8 cellular contexts compared by ENCODE assay signal in genomic region chr15:70141376-70142071, GRCh38. TPM values are rescaled to one million over a fixed set of nuclear protein-coding genes. Genes with fewer than 3 reads are reported as not detected.
DNase-seq lines count a peak whose midpoint lies in the region; ATAC-seq and TF ChIP-seq lines count a peak whose summit lies in the region.
"Had no signal": no experiment of that assay in that cellular context is flagged by ENCODE, and none has a peak within 500 bp of the region (broad histone marks: within the 10 kb centered on the region; RNA-seq: fewer than 3 reads in every experiment).

No MANE protein-coding gene starts in this region.

- H3K27me3 ChIP-seq in Caco-2 (replicated peaks; ENCODE audit: control insufficient read depth, insufficient read depth, low read length): no peaks in the 10 kb centered on the region
- H3K27me3 ChIP-seq: gastrocnemius medialis had no signal

- CTCF ChIA-PET in Caco-2 (lab: Charles Lee): interaction anchor here (0.5 to 3.1 kb wide), 5 partner anchors 13 to 41 kb away, joined by 3 to 15 read pairs (median 7); no protein-coding TSS in a partner anchor

- no TSS peak for BruUV-seq in Caco-2 (replicated peaks; lab: Mats Ljungman, UMichigan)

- H3K4me3 Mint-ChIP-seq in Caco-2 (ENCODE audit: unreplicated experiment): peak overlapping the region; percentile 63
- H3K4me3 Mint-ChIP-seq in dendritic cell treated with granulocyte-macrophage colony-stimulating factor and Interleukin-4, amounts not matched to agents 40 ng/mL and 50 ng/mL, for 4 days: peak overlapping the region; percentile 48

- H3K9me3 Mint-ChIP-seq in Caco-2 (ENCODE audit: unreplicated experiment): no peaks in the 10 kb centered on the region
- peaks cover 7% of the 10 kb centered on the region for H3K9me3 Mint-ChIP-seq in dendritic cell treated with granulocyte-macrophage colony-stimulating factor and Interleukin-4, amounts not matched to agents 40 ng/mL and 50 ng/mL, for 4 days

- ATAC-seq in sciatic nerve (peak; percentile 46), GM19467 (IDR thresholded peaks at IDR 0.05; ENCODE audit: unreplicated experiment) (no peak), GM18907 (IDR thresholded peaks at IDR 0.05; ENCODE audit: unreplicated experiment) (no peak)

- TF ChIP-seq CTCF in Caco-2 (IDR thresholded peaks at IDR 0.05; ENCODE audit: insufficient read depth in 1 of 2, low read depth in 1 of 2, low read length in 1 of 2, severe bottlenecking in 1 of 2, unreplicated experiment in 1 of 2): no peak

- no peaks in the 10 kb centered on the region for H3K36me3 ChIP-seq in Caco-2 (ENCODE audit: control insufficient read depth, insufficient read depth, low read length)
- H3K36me3 ChIP-seq: gastrocnemius medialis had no signal

- POLR2A ChIA-PET in Caco-2 (lab: Charles Lee): interaction anchor here (2.1 to 2.2 kb wide), 2 partner anchors 42 to 44 kb away, joined by 11 to 32 read pairs; partner anchors contain the start of gene TLE3

- no peak for DNase-seq in Caco-2
- peak; percentile 15 for DNase-seq in MV-4-11 (lab: John Stamatoyannopoulos, UW)
- peak; percentile 50 for DNase-seq in sciatic nerve (ENCODE audit: low spot score)
- no peak for DNase-seq in NCI-H1048 (lab: John Stamatoyannopoulos, UW)
- DNase-seq: gastrocnemius medialis had no signal

- H3K27me3 Mint-ChIP-seq in Caco-2 (ENCODE audit: insufficient read depth, unreplicated experiment): no peaks in the 10 kb centered on the region
- H3K27me3 Mint-ChIP-seq in dendritic cell treated with granulocyte-macrophage colony-stimulating factor and Interleukin-4, amounts not matched to agents 40 ng/mL and 50 ng/mL, for 4 days: peaks cover 54% of the 10 kb centered on the region

- peaks cover 45% of the 10 kb centered on the region for H3K4me1 Mint-ChIP-seq in Caco-2 (ENCODE audit: low read depth, unreplicated experiment)
- peaks cover 60% of the 10 kb centered on the region for H3K4me1 Mint-ChIP-seq in dendritic cell treated with granulocyte-macrophage colony-stimulating factor and Interleukin-4, amounts not matched to agents 40 ng/mL and 50 ng/mL, for 4 days (ENCODE audit: low read depth)

- peaks cover 45% of the 10 kb centered on the region for H3K4me1 ChIP-seq in Caco-2

- H3K27ac Mint-ChIP-seq in Caco-2 (ENCODE audit: unreplicated experiment): peak overlapping the region; percentile 94
- peak overlapping the region; percentile 56 for H3K27ac Mint-ChIP-seq in dendritic cell treated with granulocyte-macrophage colony-stimulating factor and Interleukin-4, amounts not matched to agents 40 ng/mL and 50 ng/mL, for 4 days

- no peak overlapping the region for H3K4me3 ChIP-seq in Caco-2 (ENCODE audit: low read depth, low read length)

- peaks cover 9% of the 10 kb centered on the region for H3K36me3 Mint-ChIP-seq in Caco-2 (ENCODE audit: insufficient read depth, unreplicated experiment)
- H3K36me3 Mint-ChIP-seq in dendritic cell treated with granulocyte-macrophage colony-stimulating factor and Interleukin-4, amounts not matched to agents 40 ng/mL and 50 ng/mL, for 4 days (ENCODE audit: low read depth): no peaks in the 10 kb centered on the region

- H3K9me3 ChIP-seq in Caco-2: no peaks in the 10 kb centered on the region
- H3K9me3 ChIP-seq: gastrocnemius medialis had no signal

- intact Hi-C loops in Caco-2 (cut with micrococcal nuclease; ENCODE audit: unreplicated experiment): no loop called here
- intact Hi-C loops in dendritic cell treated with granulocyte-macrophage colony-stimulating factor and Interleukin-4, amounts not matched to agents 40 ng/mL and 50 ng/mL, for 4 days (cut with micrococcal nuclease): loop anchor here (2.0 to 10.0 kb wide), 3 partner anchors 41 to 371 kb away; no protein-coding TSS in a partner anchor
- intact Hi-C loops in sciatic nerve (cut with DNase I): no loop called here

RNA-seq across cellular contexts. Expression of gene TLE3, which starts 43.8 kb away (rescaled TPM):
- total RNA-seq in Caco-2 (2022) (96.0 and 105 TPM in 2 replicates), sciatic nerve (90.1 TPM)

Comparison
In these comparisons a context has a peak if more than half of its experiments do, and no peak if none do; other contexts are left out.
1. DNase-seq: peak in MV-4-11 (single experiment) and sciatic nerve (single experiment); none in Caco-2 (0 of 2) and NCI-H1048 (single experiment).